Comparison of ENCODE assay signal across 12 cellular contexts in the genomic region with DNA sequence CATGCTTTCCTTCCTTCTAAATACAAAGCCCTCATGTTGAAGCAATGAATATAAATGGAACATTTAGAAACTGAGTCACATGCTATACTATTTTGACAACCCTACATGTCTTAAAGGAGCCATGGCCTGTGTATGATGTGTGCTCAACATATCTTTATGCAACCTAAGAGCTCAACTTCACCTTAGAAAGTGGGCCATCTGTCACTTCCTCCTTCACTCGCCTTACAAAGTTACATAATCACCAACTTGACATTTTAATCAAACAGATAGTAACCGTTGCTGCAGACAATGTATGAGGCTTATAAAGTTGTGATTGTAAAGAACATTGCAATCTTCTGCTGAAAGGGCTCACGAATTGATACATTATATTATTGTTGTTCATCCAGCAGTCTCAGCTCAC.
"Had no signal": no experiment of that assay in that cellular context is flagged by ENCODE, and none has a peak within 500 bp of the region (broad histone marks: within the 10 kb centered on the region; RNA-seq: fewer than 3 reads in every experiment).

No MANE protein-coding gene starts in this region.

- H3K4me3 ChIP-seq: coronary artery, heart left ventricle, prostate gland, right lobe of liver, tibial nerve had no signal

- DNase-seq: activated CD4-positive, alpha-beta T cell treated with anti-CD3 and anti-CD28 coated beads, Interleukin-2, amount 50 U/mL, for 1 hour; effector CD4-positive, alpha-beta T cell; foreskin melanocyte; heart left ventricle; left ventricle myocardium superior; mesenchymal stem cell; occipital lobe; right lobe of liver had no signal

- ATAC-seq: heart left ventricle; left ventricle myocardium superior; right lobe of liver; stimulated activated memory B cell treated with anti-CD40 and anti-IgM and Interleukin-4, amounts not matched to agents 10 μg/mL and 1 μg/mL and 100 μg/mL, for 72 hours had no signal
